Comparison of ENCODE assay signal across 8 cellular contexts in genomic region chr11:13669544-13670488, GRCh38. TPM values are rescaled to one million over a fixed set of nuclear protein-coding genes. Genes with fewer than 3 reads are reported as not detected.
DNase-seq lines count a peak whose midpoint lies in the region; ATAC-seq and TF ChIP-seq lines count a peak whose summit lies in the region.

No MANE protein-coding gene starts in this region.

- peaks cover 10 to 28% of the 10 kb centered on the region in 2 donors for H3K4me1 ChIP-seq in mucosa of rectum (ENCODE audit: control insufficient read depth in 2 of 2, insufficient read depth in 2 of 2, low read length in 2 of 2)

- no peak for ATAC-seq in GM21528 (IDR thresholded peaks at IDR 0.05; ENCODE audit: low FRiP score, unreplicated experiment)
- ATAC-seq in HG02840 (IDR thresholded peaks at IDR 0.05; ENCODE audit: low FRiP score, unreplicated experiment) = no peak

- H3K36me3 ChIP-seq in brain microvascular endothelial cell (replicated peaks) (no peaks in the 10 kb centered on the region), mucosa of rectum (ENCODE audit: control insufficient read depth in 2 of 2, insufficient read depth in 2 of 2, low read length in 2 of 2) (no peaks in the 10 kb centered on the region)

- no peaks in the 10 kb centered on the region for H3K9me3 ChIP-seq in mucosa of rectum (ENCODE audit: control insufficient read depth in 2 of 2, low read length in 2 of 2)

- H3K4me3 ChIP-seq in Jurkat, Clone E6-1 (ENCODE audit: low read length) = peak overlapping the region; percentile 87
- H3K4me3 ChIP-seq in brain microvascular endothelial cell (ENCODE audit: low read depth, low read length) = peak overlapping the region; percentile 84
- H3K4me3 ChIP-seq in mucosa of rectum (ENCODE audit: low read length in 2 of 2) = peak overlapping the region; percentile 84 to 89

- TF ChIP-seq CTCF in C4-2B (conservative IDR thresholded peaks at IDR 0.05) (no peak), brain microvascular endothelial cell (IDR thresholded peaks at IDR 0.05; ENCODE audit: low read depth, low read length, missing control alignments) (no peak)

- peak overlapping the region; percentile 76 to 92 for H3K9ac ChIP-seq in mucosa of rectum (ENCODE audit: low read depth in 1 of 2, low read length in 2 of 2)

- in situ Hi-C loops in brain microvascular endothelial cell (cut with HindIII; ENCODE audit: low pct_ligation_motif_present, low sequenced_read_pairs) = no loop called here

- H3K27ac ChIP-seq in C4-2B (peak overlapping the region; percentile 81), brain microvascular endothelial cell (no peak overlapping the region), mucosa of rectum (ENCODE audit: low read depth in 2 of 2, low read length in 2 of 2) (peak overlapping the region; percentile 90 to 94)

- H3K27me3 ChIP-seq in brain microvascular endothelial cell (replicated peaks) (no peaks in the 10 kb centered on the region), mucosa of rectum (ENCODE audit: control insufficient read depth in 2 of 2, insufficient read depth in 2 of 2, low read length in 2 of 2) (no peaks in the 10 kb centered on the region)

- DNase-seq in Jurkat, Clone E6-1 (ENCODE audit: low read depth, low spot score) = no peak
- no peak for DNase-seq in brain microvascular endothelial cell
- DNase-seq in inferior parietal cortex (ENCODE audit: extremely low spot score) = no peak
- no peak for DNase-seq in NCI-H446 treated with DMSO at 0.1 percent for 48 hours (lab: John Stamatoyannopoulos, UW)

RNA-seq across cellular contexts. Expression of gene FAR1, which starts 1.3 kb away (rescaled TPM):
- polyA plus RNA-seq in Jurkat, Clone E6-1 (2012; ENCODE audit: insufficient read depth, insufficient read length) = 49.8 TPM
